ENCODE assay signal across 1 cellular context in the genomic region with DNA sequence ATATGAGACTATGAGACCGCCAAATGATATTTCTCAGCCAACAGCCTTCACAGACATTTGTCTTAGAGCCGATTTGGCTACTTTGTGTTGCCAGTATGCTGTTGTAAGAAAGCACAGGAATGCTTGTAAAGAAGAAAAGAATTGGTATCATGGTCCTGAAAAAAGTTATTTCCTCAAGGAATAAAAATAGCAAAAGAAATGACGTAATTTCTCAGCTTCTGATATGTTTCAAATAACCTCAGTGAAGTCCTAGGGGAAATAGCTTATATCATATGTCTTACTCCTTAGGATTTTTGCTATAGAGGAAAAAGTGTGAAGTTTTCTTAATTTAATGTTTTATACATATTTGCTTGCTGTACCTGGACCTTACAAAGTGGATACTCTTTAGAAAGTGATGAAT.
TF ChIP-seq lines count a peak whose summit lies in the region.

No MANE protein-coding gene starts in this region.

TF ChIP-seq in SK-N-SH, 30 proteins besides CTCF, POLR2A, EP300 and RAD21 (continued from another document):
- TF ChIP-seq GATA2 (CRISPR knock-in tag; IDR thresholded peaks at IDR 0.05) (no peak), SIN3A (IDR thresholded peaks at IDR 0.05; ENCODE audit: borderline replicate concordance, low read depth, low read length) (no peak), NRF1 (IDR thresholded peaks at IDR 0.05; ENCODE audit: low read depth, low read length) (no peak), FOXM1 (IDR thresholded peaks at IDR 0.05; ENCODE audit: low read depth) (no peak), POLR2AphosphoS5 (IDR thresholded peaks at IDR 0.05; ENCODE audit: low read depth, low read length) (no peak), RFX5 (IDR thresholded peaks at IDR 0.05; ENCODE audit: low read length) (no peak), FOXJ3 (CRISPR knock-in tag; IDR thresholded peaks at IDR 0.05) (no peak), MEF2A (IDR thresholded peaks at IDR 0.05; ENCODE audit: borderline replicate concordance, low read depth) (no peak), NFIC (IDR thresholded peaks at IDR 0.05; ENCODE audit: borderline replicate concordance) (no peak), SMC3 (IDR thresholded peaks at IDR 0.05; ENCODE audit: low read depth, low read length) (no peak), TCF12 (IDR thresholded peaks at IDR 0.05) (no peak), MXI1 (IDR thresholded peaks at IDR 0.05; ENCODE audit: low read depth, low read length) (no peak)
- TF ChIP-seq, protein P1, sequence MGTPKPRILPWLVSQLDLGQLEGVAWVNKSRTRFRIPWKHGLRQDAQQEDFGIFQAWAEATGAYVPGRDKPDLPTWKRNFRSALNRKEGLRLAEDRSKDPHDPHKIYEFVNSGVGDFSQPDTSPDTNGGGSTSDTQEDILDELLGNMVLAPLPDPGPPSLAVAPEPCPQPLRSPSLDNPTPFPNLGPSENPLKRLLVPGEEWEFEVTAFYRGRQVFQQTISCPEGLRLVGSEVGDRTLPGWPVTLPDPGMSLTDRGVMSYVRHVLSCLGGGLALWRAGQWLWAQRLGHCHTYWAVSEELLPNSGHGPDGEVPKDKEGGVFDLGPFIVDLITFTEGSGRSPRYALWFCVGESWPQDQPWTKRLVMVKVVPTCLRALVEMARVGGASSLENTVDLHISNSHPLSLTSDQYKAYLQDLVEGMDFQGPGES (IDR thresholded peaks at IDR 0.05; ENCODE audit: low read depth, low read length), result no peak
- TF ChIP-seq, protein P2, sequence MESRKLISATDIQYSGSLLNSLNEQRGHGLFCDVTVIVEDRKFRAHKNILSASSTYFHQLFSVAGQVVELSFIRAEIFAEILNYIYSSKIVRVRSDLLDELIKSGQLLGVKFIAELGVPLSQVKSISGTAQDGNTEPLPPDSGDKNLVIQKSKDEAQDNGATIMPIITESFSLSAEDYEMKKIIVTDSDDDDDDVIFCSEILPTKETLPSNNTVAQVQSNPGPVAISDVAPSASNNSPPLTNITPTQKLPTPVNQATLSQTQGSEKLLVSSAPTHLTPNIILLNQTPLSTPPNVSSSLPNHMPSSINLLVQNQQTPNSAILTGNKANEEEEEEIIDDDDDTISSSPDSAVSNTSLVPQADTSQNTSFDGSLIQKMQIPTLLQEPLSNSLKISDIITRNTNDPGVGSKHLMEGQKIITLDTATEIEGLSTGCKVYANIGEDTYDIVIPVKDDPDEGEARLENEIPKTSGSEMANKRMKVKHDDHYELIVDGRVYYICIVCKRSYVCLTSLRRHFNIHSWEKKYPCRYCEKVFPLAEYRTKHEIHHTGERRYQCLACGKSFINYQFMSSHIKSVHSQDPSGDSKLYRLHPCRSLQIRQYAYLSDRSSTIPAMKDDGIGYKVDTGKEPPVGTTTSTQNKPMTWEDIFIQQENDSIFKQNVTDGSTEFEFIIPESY (IDR thresholded peaks at IDR 0.05; ENCODE audit: borderline replicate concordance, low read depth), result no peak
- TF ChIP-seq, protein P3, sequence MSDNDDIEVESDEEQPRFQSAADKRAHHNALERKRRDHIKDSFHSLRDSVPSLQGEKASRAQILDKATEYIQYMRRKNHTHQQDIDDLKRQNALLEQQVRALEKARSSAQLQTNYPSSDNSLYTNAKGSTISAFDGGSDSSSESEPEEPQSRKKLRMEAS (IDR thresholded peaks at IDR 0.05; ENCODE audit: low read depth), result no peak
- TF ChIP-seq, protein P4, sequence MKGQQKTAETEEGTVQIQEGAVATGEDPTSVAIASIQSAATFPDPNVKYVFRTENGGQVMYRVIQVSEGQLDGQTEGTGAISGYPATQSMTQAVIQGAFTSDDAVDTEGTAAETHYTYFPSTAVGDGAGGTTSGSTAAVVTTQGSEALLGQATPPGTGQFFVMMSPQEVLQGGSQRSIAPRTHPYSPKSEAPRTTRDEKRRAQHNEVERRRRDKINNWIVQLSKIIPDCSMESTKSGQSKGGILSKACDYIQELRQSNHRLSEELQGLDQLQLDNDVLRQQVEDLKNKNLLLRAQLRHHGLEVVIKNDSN (IDR thresholded peaks at IDR 0.05; ENCODE audit: borderline replicate concordance, low read depth), result no peak
